28 cellular contexts compared by ENCODE assay signal in the genomic region with DNA sequence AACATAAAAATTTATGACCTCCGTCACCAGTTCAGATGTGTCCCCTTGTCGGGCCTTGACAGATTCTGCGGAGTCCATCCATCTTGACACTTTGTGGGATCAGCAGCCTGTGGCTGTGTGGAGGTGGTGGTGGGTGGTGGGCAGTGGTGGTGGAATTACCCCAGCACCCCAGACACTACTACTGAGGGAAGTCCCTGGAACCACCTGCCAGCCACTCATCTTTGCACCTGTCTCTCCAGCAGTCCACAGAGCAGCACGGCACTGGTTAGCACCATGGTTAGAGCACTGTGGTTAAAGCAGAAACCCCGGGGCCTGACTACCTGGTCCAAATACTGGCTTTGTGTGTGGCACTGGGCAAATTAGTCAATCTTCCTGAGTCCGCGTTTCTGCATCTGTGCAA.
DNase-seq lines count a peak whose midpoint lies in the region; FAIRE-seq and TF ChIP-seq lines count a peak whose summit lies in the region.
"Had no signal": no experiment of that assay in that cellular context is flagged by ENCODE, and none has a peak within 500 bp of the region (broad histone marks: within the 10 kb centered on the region; RNA-seq: fewer than 3 reads in every experiment).

No MANE protein-coding gene starts in this region.

- no peaks in the 10 kb centered on the region for H3K9me3 Mint-ChIP-seq in endodermal cell
- H3K9me3 Mint-ChIP-seq: activated B cell treated with CpG ODN at 0.5 μM for 24 hours had no signal

- H3K36me3 ChIP-seq in MM.1S (replicated peaks; ENCODE audit: insufficient read depth, low read length) (no peaks in the 10 kb centered on the region), small intestine (ENCODE audit: control insufficient read depth in 2 of 2, insufficient read depth in 2 of 2, low read length in 2 of 2) (no peaks in the 10 kb centered on the region), endodermal cell (ENCODE audit: control insufficient read depth, insufficient read depth, low read length) (no peaks in the 10 kb centered on the region)
- H3K36me3 ChIP-seq: adrenal gland, thoracic aorta, vagina had no signal

- H3K4me3 Mint-ChIP-seq in endodermal cell, result no peak overlapping the region
- H3K4me3 Mint-ChIP-seq: activated B cell treated with CpG ODN at 0.5 μM for 24 hours; activated CD8-positive, alpha-beta memory T cell treated with anti-CD3 and anti-CD28 coated beads, Interleukin-2, amount 10 ng/mL, durations not matched to agents 7 days and 5 days; CD4-positive, CD25-positive, alpha-beta regulatory T cell had no signal

- no peaks in the 10 kb centered on the region for H3F3A ChIP-seq in MM.1S (ENCODE audit: insufficient read depth, low read length)

- 19 to 68% (median 49%) methylated on average over 7 of the region's 7 CpGs for WGBS in small intestine, 3 donors
- 94 to 99% methylated on average over 4 to 7 of the region's 7 CpGs for WGBS in endodermal cell (ENCODE audit: insufficient coverage in 1 of 2, insufficient read length in 1 of 2), 2 experiments

- H3K27ac ChIP-seq in MM.1S (ENCODE audit: low read length), result no peak overlapping the region
- no peak overlapping the region for H3K27ac ChIP-seq in small intestine (ENCODE audit: low read depth in 1 of 2, low read length in 1 of 2)
- no peak overlapping the region for H3K27ac ChIP-seq in endodermal cell (ENCODE audit: low read depth, low read length)
- H3K27ac ChIP-seq: adrenal gland, body of pancreas, thoracic aorta, vagina had no signal

- H3K4me2 ChIP-seq in MM.1S (ENCODE audit: low read depth, low read length), result no peak overlapping the region

- no peak for FAIRE-seq in small intestine (lab: Jason Lieb, UNC)
- FAIRE-seq: GM18507 had no signal

- no peak overlapping the region for H3K9ac ChIP-seq in MM.1S (ENCODE audit: low read length)
- H3K9ac ChIP-seq in endodermal cell (ENCODE audit: extremely low read depth, low read length, poor library complexity, severe bottlenecking), result no peak overlapping the region

- no peak overlapping the region for H3K27ac Mint-ChIP-seq in endodermal cell
- H3K27ac Mint-ChIP-seq: activated B cell treated with CpG ODN at 0.5 μM for 24 hours; activated CD8-positive, alpha-beta memory T cell treated with anti-CD3 and anti-CD28 coated beads, Interleukin-2, amount 10 ng/mL, durations not matched to agents 7 days and 5 days had no signal

- DNase-seq in NCI-H1092 treated with DMSO at 0.1 percent for 48 hours (lab: John Stamatoyannopoulos, UW) (peak; percentile 56), NCI-H1092 (lab: John Stamatoyannopoulos, UW) (no peak), MM.1S (peak; percentile 15), SHP77 treated with DMSO at 0.1 percent for 48 hours (lab: John Stamatoyannopoulos, UW) (peak; percentile 32), small intestine (peak; percentile 44), NAMALWA (ENCODE audit: low spot score) (no peak), NCI-H1105 treated with DMSO at 0.1 percent for 48 hours (lab: John Stamatoyannopoulos, UW) (no peak), endodermal cell (no peak)
- DNase-seq: activated B cell treated with CpG ODN at 0.5 μM for 24 hours; activated CD8-positive, alpha-beta memory T cell treated with anti-CD3 and anti-CD28 coated beads, Interleukin-2, amount 10 ng/mL, durations not matched to agents 7 days and 5 days; activated naive CD4-positive, alpha-beta T cell treated with Interleukin-2 at 50 U/mL for 16 hours; activated T-cell treated with anti-CD3 and anti-CD28 coated beads, Interleukin-2, amount 50 U/mL, for 48 hours; adrenal gland; body of pancreas; CD4-positive, CD25-positive, alpha-beta regulatory T cell; DMS 273 treated with DMSO at 0.1 percent for 48 hours; GDM1; HCEC 1CT; left ventricle myocardium superior; NCI-H1694 treated with DMSO at 0.1 percent for 48 hours; NCI-H226; occipital lobe; stimulated activated naive CD4-positive, alpha-beta T cell treated with Interleukin-2 at 50 U/mL for 16 hours; SW 1271; T1000 had no signal

- H3K4me3 ChIP-seq in MM.1S (ENCODE audit: low read length) (no peak overlapping the region), small intestine (ENCODE audit: low read depth in 1 of 2, low read length in 2 of 2) (no peak overlapping the region), endodermal cell (ENCODE audit: low read length) (no peak overlapping the region)
- H3K4me3 ChIP-seq: adrenal gland, body of pancreas, thoracic aorta, vagina had no signal

- no peaks in the 10 kb centered on the region for H4K20me1 ChIP-seq in MM.1S (ENCODE audit: insufficient read depth, low read length)

- no peaks in the 10 kb centered on the region for H3K4me1 ChIP-seq in MM.1S (ENCODE audit: low read length)
- peaks cover 0 to 2% of the 10 kb centered on the region in 2 donors for H3K4me1 ChIP-seq in small intestine (ENCODE audit: control insufficient read depth in 2 of 2, insufficient read depth in 1 of 2, low read depth in 1 of 2, low read length in 1 of 2)
- peaks cover 22% of the 10 kb centered on the region for H3K4me1 ChIP-seq in endodermal cell (ENCODE audit: control insufficient read depth, insufficient read depth, low read length)
- H3K4me1 ChIP-seq: adrenal gland, vagina had no signal

- peaks cover 83% of the 10 kb centered on the region for H3K27me3 ChIP-seq in MM.1S (replicated peaks; ENCODE audit: insufficient read depth, low read length)
- no peaks in the 10 kb centered on the region for H3K27me3 ChIP-seq in small intestine (ENCODE audit: control insufficient read depth in 2 of 2, insufficient read depth in 2 of 2, low read length in 2 of 2)
- H3K27me3 ChIP-seq in endodermal cell (ENCODE audit: control insufficient read depth, insufficient read depth, low read length, poor library complexity, severe bottlenecking), result peaks cover 28% of the 10 kb centered on the region
- H3K27me3 ChIP-seq: adrenal gland, body of pancreas, vagina had no signal

- no peaks in the 10 kb centered on the region for H3K79me2 ChIP-seq in MM.1S (ENCODE audit: low read length)

- peaks cover 34% of the 10 kb centered on the region for H3K4me1 Mint-ChIP-seq in endodermal cell
- H3K4me1 Mint-ChIP-seq: activated B cell treated with CpG ODN at 0.5 μM for 24 hours; activated CD8-positive, alpha-beta memory T cell treated with anti-CD3 and anti-CD28 coated beads, Interleukin-2, amount 10 ng/mL, durations not matched to agents 7 days and 5 days; CD4-positive, CD25-positive, alpha-beta regulatory T cell had no signal

- H3K9me3 ChIP-seq in MM.1S (replicated peaks; ENCODE audit: insufficient read depth, low read length), result no peaks in the 10 kb centered on the region
- H3K9me3 ChIP-seq in small intestine (ENCODE audit: control insufficient read depth, low read depth), result no peaks in the 10 kb centered on the region
- peaks cover 6% of the 10 kb centered on the region for H3K9me3 ChIP-seq in endodermal cell (ENCODE audit: control insufficient read depth, low read length)
- H3K9me3 ChIP-seq: adrenal gland, body of pancreas, thoracic aorta, vagina had no signal

- TF ChIP-seq CTCF in MM.1S (IDR thresholded peaks at IDR 0.05; ENCODE audit: low read length) (no peak), endodermal cell (conservative IDR thresholded peaks at IDR 0.05) (no peak)

- H2AFZ ChIP-seq in MM.1S (ENCODE audit: low read length), result no peak overlapping the region

- H3K27me3 Mint-ChIP-seq in endodermal cell (ENCODE audit: insufficient read depth), result peaks cover 44% of the 10 kb centered on the region

- no peaks in the 10 kb centered on the region for H3K9me2 ChIP-seq in MM.1S (replicated peaks; ENCODE audit: insufficient read depth, low read length)

- H3K36me3 Mint-ChIP-seq in endodermal cell (ENCODE audit: low read depth), result no peaks in the 10 kb centered on the region
- H3K36me3 Mint-ChIP-seq: activated CD8-positive, alpha-beta memory T cell treated with anti-CD3 and anti-CD28 coated beads, Interleukin-2, amount 10 ng/mL, durations not matched to agents 7 days and 5 days; CD4-positive, CD25-positive, alpha-beta regulatory T cell had no signal

Comparison
In these comparisons a context has a peak if more than half of its experiments do, and no peak if none do; other contexts are left out.
1. DNase-seq: peak in NCI-H1092 treated with DMSO at 0.1 percent for 48 hours (single experiment), MM.1S (single experiment), SHP77 treated with DMSO at 0.1 percent for 48 hours (single experiment) and small intestine (single experiment); none in NCI-H1092 (single experiment), NAMALWA (single experiment), NCI-H1105 treated with DMSO at 0.1 percent for 48 hours (single experiment) and endodermal cell (single experiment).